Comparison of ENCODE assay signal across 30 cellular contexts in the genomic region with DNA sequence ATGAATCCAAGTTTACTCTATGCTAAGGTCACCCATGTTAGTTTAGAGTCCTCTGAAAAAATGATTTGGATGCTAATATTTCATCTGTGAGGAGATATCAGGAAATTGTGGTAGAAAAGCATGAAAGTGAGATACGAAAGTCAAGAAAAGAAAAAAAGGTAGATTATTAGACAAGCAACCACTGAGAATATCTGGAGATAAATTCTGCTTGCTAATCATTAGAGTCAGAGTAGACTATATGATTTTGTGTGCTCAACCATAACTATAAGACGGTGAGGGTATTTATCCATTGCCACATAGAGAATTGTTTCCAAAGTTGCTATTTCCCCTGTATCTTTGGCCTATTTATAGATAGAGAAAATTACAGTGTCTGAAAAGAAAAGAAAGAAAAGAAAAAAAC.
"Had no signal": no experiment of that assay in that cellular context is flagged by ENCODE, and none has a peak within 500 bp of the region (broad histone marks: within the 10 kb centered on the region; RNA-seq: fewer than 3 reads in every experiment).

No MANE protein-coding gene starts in this region.

- H3K27ac Mint-ChIP-seq: activated CD4-positive, alpha-beta memory T cell treated with anti-CD3 and anti-CD28 coated beads for 36 hours; activated CD4-positive, alpha-beta T cell treated with anti-CD3 and anti-CD28 coated beads for 36 hours; activated CD4-positive, alpha-beta T cell treated with anti-CD3 and anti-CD28 coated beads, Interleukin-2, amount 10 ng/mL, durations not matched to agents 24 days and 14 days; activated CD8-positive, alpha-beta memory T cell treated with anti-CD3 and anti-CD28 coated beads, Interleukin-2, amount 10 ng/mL, durations not matched to agents 7 days and 5 days; activated CD8-positive, alpha-beta T cell treated with anti-CD3 and anti-CD28 coated beads, Interleukin-2, amount 10 ng/mL, durations not matched to agents 7 days and 5 days; activated naive CD4-positive, alpha-beta T cell treated with anti-CD3 and anti-CD28 coated beads for 36 hours; activated naive CD4-positive, alpha-beta T cell treated with anti-CD3 and anti-CD28 coated beads, Interleukin-2, amount 50 U/mL, for 24 hours; activated naive CD8-positive, alpha-beta T cell treated with anti-CD3 and anti-CD28 coated beads for 36 hours; activated naive CD8-positive, alpha-beta T cell treated with anti-CD3 and anti-CD28 coated beads, Interleukin-2, amount 50 U/mL, for 24 hours; activated T-cell treated with anti-CD3 and anti-CD28 coated beads, Interleukin-2, amount 50 U/mL, for 24 hours; activated T-helper 17 cell treated with anti-CD3 and anti-CD28 coated beads, Interleukin-2, amount 50 U/mL, for 72 hours had no signal

- H3K27ac ChIP-seq: adrenal gland, body of pancreas, cardiac muscle cell, colonic mucosa, epithelial cell of prostate, esophagus squamous epithelium, gastroesophageal sphincter, heart right ventricle had no signal

- H3K4me1 ChIP-seq: adrenal gland, body of pancreas, colonic mucosa, esophagus squamous epithelium, gastroesophageal sphincter, heart right ventricle had no signal

- H3K4me3 ChIP-seq: adrenal gland, body of pancreas, cardiac muscle cell, colonic mucosa, esophagus squamous epithelium, gastroesophageal sphincter, heart right ventricle had no signal

- H3K9me3 Mint-ChIP-seq: activated CD4-positive, alpha-beta T cell treated with anti-CD3 and anti-CD28 coated beads, Interleukin-2, amount 10 ng/mL, durations not matched to agents 24 days and 14 days; activated naive CD4-positive, alpha-beta T cell treated with anti-CD3 and anti-CD28 coated beads, Interleukin-2, amount 50 U/mL, for 24 hours; activated naive CD8-positive, alpha-beta T cell treated with anti-CD3 and anti-CD28 coated beads for 36 hours; activated naive CD8-positive, alpha-beta T cell treated with anti-CD3 and anti-CD28 coated beads, Interleukin-2, amount 50 U/mL, for 24 hours had no signal

- H3K4me1 Mint-ChIP-seq: activated CD4-positive, alpha-beta T cell treated with anti-CD3 and anti-CD28 coated beads for 36 hours; activated CD4-positive, alpha-beta T cell treated with anti-CD3 and anti-CD28 coated beads, Interleukin-2, amount 10 ng/mL, durations not matched to agents 24 days and 14 days; activated CD8-positive, alpha-beta memory T cell treated with anti-CD3 and anti-CD28 coated beads, Interleukin-2, amount 10 ng/mL, durations not matched to agents 7 days and 5 days; activated naive CD4-positive, alpha-beta T cell treated with anti-CD3 and anti-CD28 coated beads, Interleukin-2, amount 50 U/mL, for 24 hours; activated naive CD8-positive, alpha-beta T cell treated with anti-CD3 and anti-CD28 coated beads for 36 hours; activated naive CD8-positive, alpha-beta T cell treated with anti-CD3 and anti-CD28 coated beads, Interleukin-2, amount 50 U/mL, for 24 hours; activated T-helper 17 cell treated with anti-CD3 and anti-CD28 coated beads, Interleukin-2, amount 50 U/mL, for 72 hours had no signal

- H3K27me3 Mint-ChIP-seq: activated CD4-positive, alpha-beta memory T cell treated with anti-CD3 and anti-CD28 coated beads for 36 hours; activated CD4-positive, alpha-beta T cell treated with anti-CD3 and anti-CD28 coated beads for 36 hours; activated CD4-positive, alpha-beta T cell treated with anti-CD3 and anti-CD28 coated beads, Interleukin-2, amount 10 ng/mL, durations not matched to agents 24 days and 14 days; activated CD8-positive, alpha-beta memory T cell treated with anti-CD3 and anti-CD28 coated beads, Interleukin-2, amount 10 ng/mL, durations not matched to agents 7 days and 5 days; activated naive CD4-positive, alpha-beta T cell treated with anti-CD3 and anti-CD28 coated beads, Interleukin-2, amount 50 U/mL, for 24 hours; activated naive CD8-positive, alpha-beta T cell treated with anti-CD3 and anti-CD28 coated beads for 36 hours; activated naive CD8-positive, alpha-beta T cell treated with anti-CD3 and anti-CD28 coated beads, Interleukin-2, amount 50 U/mL, for 24 hours; activated T-cell treated with anti-CD3 and anti-CD28 coated beads, Interleukin-2, amount 50 U/mL, for 24 hours; activated T-helper 17 cell treated with anti-CD3 and anti-CD28 coated beads, Interleukin-2, amount 50 U/mL, for 72 hours had no signal

- ATAC-seq: activated CD4-positive, alpha-beta T cell treated with anti-CD3 and anti-CD28 coated beads for 36 hours; activated CD8-positive, alpha-beta memory T cell treated with anti-CD3 and anti-CD28 coated beads, Interleukin-2, amount 10 ng/mL, durations not matched to agents 7 days and 5 days; activated CD8-positive, alpha-beta T cell treated with anti-CD3 and anti-CD28 coated beads, Interleukin-2, amount 10 ng/mL, durations not matched to agents 7 days and 5 days; activated naive CD8-positive, alpha-beta T cell treated with anti-CD3 and anti-CD28 coated beads, Interleukin-2, amount 50 U/mL, for 24 hours; activated T-helper 17 cell treated with anti-CD3 and anti-CD28 coated beads, Interleukin-2, amount 50 U/mL, for 72 hours; body of pancreas; gastroesophageal sphincter; heart right ventricle had no signal

- H3K36me3 Mint-ChIP-seq: activated CD4-positive, alpha-beta memory T cell treated with anti-CD3 and anti-CD28 coated beads for 36 hours; activated CD8-positive, alpha-beta memory T cell treated with anti-CD3 and anti-CD28 coated beads, Interleukin-2, amount 10 ng/mL, durations not matched to agents 7 days and 5 days; activated naive CD4-positive, alpha-beta T cell treated with anti-CD3 and anti-CD28 coated beads, Interleukin-2, amount 50 U/mL, for 24 hours; activated naive CD8-positive, alpha-beta T cell treated with anti-CD3 and anti-CD28 coated beads for 36 hours had no signal

- H3K9me3 ChIP-seq: adrenal gland, body of pancreas, colonic mucosa had no signal

- DNase-seq: activated CD4-positive, alpha-beta memory T cell treated with anti-CD3 and anti-CD28 coated beads for 36 hours; activated CD4-positive, alpha-beta T cell treated with anti-CD3 and anti-CD28 coated beads for 36 hours; activated CD4-positive, alpha-beta T cell treated with anti-CD3 and anti-CD28 coated beads, Interleukin-2, amount 10 ng/mL, durations not matched to agents 24 days and 14 days; activated CD4-positive, CD25-positive, alpha-beta regulatory T cell; activated CD4-positive, CD25-positive, alpha-beta regulatory T cell treated with anti-CD3 and anti-CD28 coated beads, Interleukin-2, amount 50 U/mL, for 72 hours; activated CD8-positive, alpha-beta memory T cell treated with anti-CD3 and anti-CD28 coated beads, Interleukin-2, amount 10 ng/mL, durations not matched to agents 7 days and 5 days; activated CD8-positive, alpha-beta memory T cell treated with anti-CD3 and anti-CD28 coated beads, Interleukin-2, amount 50 U/mL, for 4 hours; activated CD8-positive, alpha-beta T cell treated with anti-CD3 and anti-CD28 coated beads, Interleukin-2, amount 10 ng/mL, durations not matched to agents 7 days and 5 days; activated effector memory CD4-positive, alpha-beta T cell treated with anti-CD3 and anti-CD28 coated beads, Interleukin-2, amount 50 U/mL, for 16 hours; activated naive CD4-positive, alpha-beta T cell treated with anti-CD3 and anti-CD28 coated beads for 36 hours; activated naive CD8-positive, alpha-beta T cell treated with anti-CD3 and anti-CD28 coated beads for 36 hours; activated naive CD8-positive, alpha-beta T cell treated with anti-CD3 and anti-CD28 coated beads, Interleukin-2, amount 50 U/mL, for 24 hours; activated T-cell treated with anti-CD3 and anti-CD28 coated beads, Interleukin-2, amount 50 U/mL, for 24 hours; adrenal gland; amygdala; aorta; body of pancreas; central memory CD4-positive, alpha-beta T cell; cerebellar nuclear complex; colonic mucosa; effector CD8-positive, alpha-beta T cell; esophagus squamous epithelium; foreskin melanocyte; heart right ventricle; T-helper 2 cell had no signal

- H3K27me3 ChIP-seq: adrenal gland, body of pancreas, cardiac muscle cell, colonic mucosa, esophagus squamous epithelium, gastroesophageal sphincter, heart right ventricle had no signal

- H3K4me3 Mint-ChIP-seq: activated CD4-positive, alpha-beta memory T cell treated with anti-CD3 and anti-CD28 coated beads for 36 hours; activated CD4-positive, alpha-beta T cell treated with anti-CD3 and anti-CD28 coated beads for 36 hours; activated CD4-positive, alpha-beta T cell treated with anti-CD3 and anti-CD28 coated beads, Interleukin-2, amount 10 ng/mL, durations not matched to agents 24 days and 14 days; activated CD8-positive, alpha-beta memory T cell treated with anti-CD3 and anti-CD28 coated beads, Interleukin-2, amount 10 ng/mL, durations not matched to agents 7 days and 5 days; activated CD8-positive, alpha-beta T cell treated with anti-CD3 and anti-CD28 coated beads, Interleukin-2, amount 10 ng/mL, durations not matched to agents 7 days and 5 days; activated naive CD4-positive, alpha-beta T cell treated with anti-CD3 and anti-CD28 coated beads for 36 hours; activated naive CD4-positive, alpha-beta T cell treated with anti-CD3 and anti-CD28 coated beads, Interleukin-2, amount 50 U/mL, for 24 hours; activated naive CD8-positive, alpha-beta T cell treated with anti-CD3 and anti-CD28 coated beads for 36 hours; activated naive CD8-positive, alpha-beta T cell treated with anti-CD3 and anti-CD28 coated beads, Interleukin-2, amount 50 U/mL, for 24 hours; activated T-cell treated with anti-CD3 and anti-CD28 coated beads, Interleukin-2, amount 50 U/mL, for 24 hours; activated T-helper 17 cell treated with anti-CD3 and anti-CD28 coated beads, Interleukin-2, amount 50 U/mL, for 72 hours had no signal

- H3K36me3 ChIP-seq: adrenal gland, cardiac muscle cell, colonic mucosa, esophagus squamous epithelium, gastroesophageal sphincter, heart right ventricle had no signal
